In genomic region chr17:79681628-79682261, GRCh38 we compare ENCODE assay signal across 19 cellular contexts. TPM values are rescaled to one million over a fixed set of nuclear protein-coding genes. Genes with fewer than 3 reads are reported as not detected.
A peak's percentile ranks its signal among the peaks of the same experiment; 100 is the strongest.
DNase-seq lines count a peak whose midpoint lies in the region; ATAC-seq, FAIRE-seq and TF ChIP-seq lines count a peak whose summit lies in the region.
"Had no signal": no experiment of that assay in that cellular context is flagged by ENCODE, and none has a peak within 500 bp of the region (broad histone marks: within the 10 kb centered on the region; RNA-seq: fewer than 3 reads in every experiment).

No MANE protein-coding gene starts in this region.

- no peak overlapping the region for H2AK5ac ChIP-seq in H1 (ENCODE audit: low read depth, low read length)

- H2BK5ac ChIP-seq in H1 (ENCODE audit: low read depth, low read length): no peak overlapping the region

- H4K91ac ChIP-seq in H1 (replicated peaks; ENCODE audit: insufficient read length, low read length): peak overlapping the region; percentile 25

- H2BK120ac ChIP-seq in H1 (replicated peaks; ENCODE audit: low read depth, low read length): no peak overlapping the region

- no peak overlapping the region for H4K5ac ChIP-seq in H1 (ENCODE audit: insufficient read length, low read depth, low read length)

- no peak overlapping the region for H4K8ac ChIP-seq in H1 (ENCODE audit: extremely low read depth, insufficient read depth, low read length)

- H3K27me3 ChIP-seq in H1 (replicated peaks in 1 of 4; ENCODE audit: control insufficient read depth in 3 of 4, extremely low read depth in 1 of 4, insufficient read depth in 3 of 4, low read length in 3 of 4): peaks cover 0 to 2% (median 0%) of the 10 kb centered on the region in 4 experiments; a peak in 1 of 7 replicates
- no peaks in the 10 kb centered on the region for H3K27me3 ChIP-seq in Caco-2 (replicated peaks; ENCODE audit: control insufficient read depth, insufficient read depth, low read length)
- no peaks in the 10 kb centered on the region for H3K27me3 ChIP-seq in vagina

- CTCF ChIA-PET in HEK293 (lab: Yijun Ruan, JAX) (interaction anchor here (0.6 to 1.2 kb wide), 4 partner anchors 23 to 401 kb away, joined by 3 to 8 read pairs (median 6); no protein-coding TSS in a partner anchor), H1 (lab: Charles Lee; ENCODE audit: partially characterized antibody) (interaction anchor here (0.7 to 1.8 kb wide), 3 partner anchors 23 to 51 kb away, joined by 3 to 5 read pairs (median 4); no protein-coding TSS in a partner anchor), Caco-2 (lab: Charles Lee) (no interaction called here)

- H3K36me3 ChIP-seq in HEK293 (ENCODE audit: control insufficient read depth in 2 of 2, insufficient read depth in 1 of 2, low read length in 2 of 2) (no peaks in the 10 kb centered on the region), H1 (ENCODE audit: control insufficient read depth in 2 of 4, insufficient read depth in 4 of 4, low read length in 3 of 4) (no peaks in the 10 kb centered on the region), Caco-2 (ENCODE audit: control insufficient read depth, insufficient read depth, low read length) (no peaks in the 10 kb centered on the region), vagina (no peaks in the 10 kb centered on the region)
- H3K36me3 ChIP-seq: HAP-1 had no signal

- H3K79me2 ChIP-seq in H1 (ENCODE audit: control insufficient read depth in 1 of 2, insufficient read depth in 2 of 2, low read length in 2 of 2): no peaks in the 10 kb centered on the region

- no peaks in the 10 kb centered on the region for H3K23me2 ChIP-seq in H1 (ENCODE audit: low read depth, low read length)

- no peak overlapping the region for H3K4me2 ChIP-seq in H1 (ENCODE audit: insufficient read depth in 1 of 2, low read depth in 2 of 2, low read length in 2 of 2)

- TF ChIP-seq POLR2A in H1 (IDR thresholded peaks at IDR 0.05; ENCODE audit: control extremely low read depth in 1 of 2, low read depth in 2 of 2, low read length in 2 of 2): no peak
- no peak for TF ChIP-seq POLR2A in vagina (IDR thresholded peaks at IDR 0.05)

- peaks cover 53 to 67% of the 10 kb centered on the region in 2 donors for H3K27me3 Mint-ChIP-seq in stimulated activated naive B cell treated with anti-CD40 and anti-IgM and Interleukin-4, amounts not matched to agents 10 μg/mL and 1 μg/mL and 100 μg/mL, for 72 hours
- peaks cover 12% of the 10 kb centered on the region for H3K27me3 Mint-ChIP-seq in Caco-2 (ENCODE audit: insufficient read depth, unreplicated experiment)

- ATAC-seq in stimulated activated naive B cell treated with anti-CD40 and anti-IgM and Interleukin-4, amounts not matched to agents 10 μg/mL and 1 μg/mL and 100 μg/mL, for 72 hours (replicated peaks): no peak
- ATAC-seq in GM18861 (IDR thresholded peaks at IDR 0.05; ENCODE audit: unreplicated experiment): no peak

- H3K18ac ChIP-seq in H1 (ENCODE audit: extremely low read depth, low read length): no peak overlapping the region

- peak in 1 of 2 experiments; percentile 34; a peak in 1 of 4 replicates for TF ChIP-seq RAD21 in H1 (IDR thresholded peaks at IDR 0.05 in 1 of 2, conservative IDR thresholded peaks at IDR 0.05 in 1 of 2; ENCODE audit: low read depth in 2 of 2, low read length in 2 of 2)

- DNase-seq in NCI-H2196 (lab: John Stamatoyannopoulos, UW; ENCODE audit: unreplicated experiment): peak; percentile 27
- DNase-seq in NCI-H2196 treated with DMSO at 0.1 percent for 48 hours (lab: John Stamatoyannopoulos, UW; ENCODE audit: unreplicated experiment): no peak
- no peak for DNase-seq in H1 (ENCODE audit: low read depth in 1 of 2, low spot score in 2 of 2)
- no peak for DNase-seq in stimulated activated naive B cell treated with anti-CD40 and anti-IgM and Interleukin-4, amounts not matched to agents 10 μg/mL and 1 μg/mL and 100 μg/mL, for 72 hours
- no peak for DNase-seq in Caco-2
- DNase-seq in vagina (ENCODE audit: extremely low spot score in 2 of 2): no peak
- DNase-seq: 8988T; ACHN; CD4-positive, alpha-beta memory T cell; DMS53; GF-D8; GM23248; HFFc6 had no signal

- no peaks in the 10 kb centered on the region for H3K9me3 ChIP-seq in HEK293 (ENCODE audit: control insufficient read depth, insufficient read depth, low read depth, low read length)
- no peaks in the 10 kb centered on the region for H3K9me3 ChIP-seq in H1 (ENCODE audit: insufficient read depth in 2 of 2, low read depth in 1 of 2, low read length in 1 of 2)
- H3K9me3 ChIP-seq in Caco-2: no peaks in the 10 kb centered on the region
- H3K9me3 ChIP-seq in vagina: no peaks in the 10 kb centered on the region
- H3K9me3 ChIP-seq: HAP-1 had no signal

- H3K4me1 Mint-ChIP-seq in stimulated activated naive B cell treated with anti-CD40 and anti-IgM and Interleukin-4, amounts not matched to agents 10 μg/mL and 1 μg/mL and 100 μg/mL, for 72 hours: peaks cover 0 to 5% of the 10 kb centered on the region in 2 donors
- H3K4me1 Mint-ChIP-seq in Caco-2 (ENCODE audit: low read depth, unreplicated experiment): no peaks in the 10 kb centered on the region
- H3K4me1 Mint-ChIP-seq: CD4-positive, alpha-beta memory T cell had no signal

- H3K9ac ChIP-seq in H1 (replicated peaks in 1 of 4; ENCODE audit: extremely low read depth in 1 of 4, low read depth in 3 of 4, low read length in 3 of 4): no peak overlapping the region
- H3K9ac ChIP-seq: GM23248 had no signal

- H2BK20ac ChIP-seq in H1 (ENCODE audit: low read length): no peak overlapping the region

- no peak overlapping the region for H3K4ac ChIP-seq in H1 (replicated peaks; ENCODE audit: insufficient read length, low read depth, low read length)

- H3K4me1 ChIP-seq in HEK293 (ENCODE audit: control insufficient read depth, insufficient read depth, low read length) (no peaks in the 10 kb centered on the region), H1 (replicated peaks in 1 of 4; ENCODE audit: control insufficient read depth in 3 of 4, insufficient read depth in 4 of 4, low read length in 3 of 4) (peaks cover 0 to 4% (median 2%) of the 10 kb centered on the region in 4 experiments; a peak in 2 of 7 replicates), Caco-2 (no peaks in the 10 kb centered on the region), vagina (peaks cover 12% of the 10 kb centered on the region)
- H3K4me1 ChIP-seq: HAP-1 had no signal

- no peak for TF ChIP-seq CTCF in HEK293 (tag by site-specific recombination; IDR thresholded peaks at IDR 0.05)
- TF ChIP-seq CTCF in H1 (IDR thresholded peaks at IDR 0.05; ENCODE audit: control extremely low read depth in 1 of 3, insufficient read depth in 1 of 3, low read depth in 1 of 3, low read length in 3 of 3): peak in 1 of 3 experiments; percentile 12; a peak in 1 of 4 replicates
- no peak for TF ChIP-seq CTCF in Caco-2 (IDR thresholded peaks at IDR 0.05; ENCODE audit: insufficient read depth in 1 of 2, low read depth in 1 of 2, low read length in 1 of 2, severe bottlenecking in 1 of 2, unreplicated experiment in 1 of 2)
- TF ChIP-seq CTCF in vagina (IDR thresholded peaks at IDR 0.05): no peak

- WGBS in H1 (ENCODE audit: extremely low coverage in 1 of 2, insufficient coverage in 1 of 2, insufficient read length in 1 of 2, insufficient replicate concordance in 2 of 2, low coverage in 1 of 2, low lambda C conversion rate in 2 of 2, missing lambda C conversion rate in 1 of 2), 2 experiments: 84% methylated on average over 9 of the region's 9 CpGs; no CpG with 5 or more reads in 1 of the 2 experiments

- no peaks in the 10 kb centered on the region for H3K9me3 Mint-ChIP-seq in stimulated activated naive B cell treated with anti-CD40 and anti-IgM and Interleukin-4, amounts not matched to agents 10 μg/mL and 1 μg/mL and 100 μg/mL, for 72 hours
- no peaks in the 10 kb centered on the region for H3K9me3 Mint-ChIP-seq in Caco-2 (ENCODE audit: unreplicated experiment)
- H3K9me3 Mint-ChIP-seq: CD4-positive, alpha-beta memory T cell; HFFc6 had no signal

- H4K20me1 ChIP-seq in H1 (replicated peaks in 1 of 2; ENCODE audit: control insufficient read depth in 1 of 2, insufficient read depth in 2 of 2, low read length in 2 of 2): no peaks in the 10 kb centered on the region

- H2AFZ ChIP-seq in H1 (ENCODE audit: low read length): no peak overlapping the region
- H2AFZ ChIP-seq: GM23248 had no signal

- H3K4me3 ChIP-seq in HEK293 (ENCODE audit: low read depth, low read length) (no peak overlapping the region), H1 (ENCODE audit: extremely low read depth in 1 of 4, insufficient read depth in 2 of 4, low read depth in 3 of 4, low read length in 4 of 4) (no peak overlapping the region), Caco-2 (ENCODE audit: low read depth, low read length) (no peak overlapping the region), vagina (no peak overlapping the region)
- H3K4me3 ChIP-seq: GM23248, HAP-1, K562 had no signal

- H3K27ac ChIP-seq in HEK293 (ENCODE audit: extremely low read depth, low read depth, low read length) (no peak overlapping the region), H1 (ENCODE audit: low read depth, low read length) (no peak overlapping the region), vagina (no peak overlapping the region)
- H3K27ac ChIP-seq: GM23248, HL-60 had no signal

- H3K14ac ChIP-seq in H1 (ENCODE audit: insufficient read length): no peak overlapping the region

- peak overlapping the region; percentile 95 for H2BK15ac ChIP-seq in H1 (ENCODE audit: low read length)

- no peaks in the 10 kb centered on the region for H3K79me1 ChIP-seq in H1 (ENCODE audit: low read depth, low read length)

- H2BK12ac ChIP-seq in H1 (ENCODE audit: low read depth, low read length): peak overlapping the region; percentile 27; the same call in 1 of the 2 replicates

- FAIRE-seq in H1 (lab: Jason Lieb, UNC): no peak
- FAIRE-seq: D721Med, K562 had no signal

- H3K23ac ChIP-seq in H1 (ENCODE audit: insufficient read length): no peak overlapping the region

- H3K56ac ChIP-seq in H1 (replicated peaks; ENCODE audit: insufficient read length, low read depth, low read length): no peak overlapping the region

- POLR2A ChIA-PET in HEK293 (lab: Yijun Ruan, JAX): no interaction called here
- POLR2A ChIA-PET in H1 (lab: Charles Lee; ENCODE audit: partially characterized antibody): no interaction called here
- POLR2A ChIA-PET in Caco-2 (lab: Charles Lee): no interaction called here

- peak overlapping the region; percentile 3 for H3K27ac Mint-ChIP-seq in stimulated activated naive B cell treated with anti-CD40 and anti-IgM and Interleukin-4, amounts not matched to agents 10 μg/mL and 1 μg/mL and 100 μg/mL, for 72 hours
- no peak overlapping the region for H3K27ac Mint-ChIP-seq in Caco-2 (ENCODE audit: unreplicated experiment)
- H3K27ac Mint-ChIP-seq: CD4-positive, alpha-beta memory T cell; HFFc6 had no signal

- intact Hi-C loops in Caco-2 (cut with micrococcal nuclease; ENCODE audit: unreplicated experiment): no loop called here
- intact Hi-C loops in vagina (cut with DNase I): no loop called here

- BruUV-seq in Caco-2 (replicated peaks; lab: Mats Ljungman, UMichigan): no TSS peak

- no peak for TF ChIP-seq EP300 in H1 (IDR thresholded peaks at IDR 0.05; ENCODE audit: borderline replicate concordance in 1 of 2, low read depth in 2 of 2, low read length in 2 of 2)

- H3K36me3 Mint-ChIP-seq in stimulated activated naive B cell treated with anti-CD40 and anti-IgM and Interleukin-4, amounts not matched to agents 10 μg/mL and 1 μg/mL and 100 μg/mL, for 72 hours: no peaks in the 10 kb centered on the region
- H3K36me3 Mint-ChIP-seq in Caco-2 (ENCODE audit: insufficient read depth, unreplicated experiment): no peaks in the 10 kb centered on the region
- H3K36me3 Mint-ChIP-seq: CD4-positive, alpha-beta memory T cell had no signal

- no peak overlapping the region for H3K4me3 Mint-ChIP-seq in stimulated activated naive B cell treated with anti-CD40 and anti-IgM and Interleukin-4, amounts not matched to agents 10 μg/mL and 1 μg/mL and 100 μg/mL, for 72 hours
- no peak overlapping the region for H3K4me3 Mint-ChIP-seq in Caco-2 (ENCODE audit: unreplicated experiment)
- H3K4me3 Mint-ChIP-seq: CD4-positive, alpha-beta memory T cell; HFFc6 had no signal

RNA-seq across cellular contexts. Expression of gene ENPP7, which starts 49.0 kb away (rescaled TPM):
- not detected in 2 replicates for total RNA-seq in H1 (2021; fragmentation: NEBNext Ultra II Directional; extraction: Animal tissue kit (Norgen Biotek cat#: 25700))
- not detected in 2 replicates for polyA plus RNA-seq in H1 (2011; rRNA removed)
- polyA plus RNA-seq in H1 (2011; cell fraction: cytosol; rRNA removed): not detected
- not detected for polyA plus RNA-seq in H1 (2011; cell fraction: nucleus; rRNA removed)
- not detected in 4 replicates for polyA plus RNA-seq in H1 (2012, experiment 1 of 2)
- polyA plus RNA-seq in H1 (2012, experiment 2 of 2): not detected
- not detected for polyA plus RNA-seq in H1 (2013, experiment 1 of 2)
- not detected for polyA plus RNA-seq in H1 (2013, experiment 2 of 2)
- not detected in 2 replicates for polyA minus RNA-seq in H1 (2011; rRNA and poly(A)+ RNA removed)
- polyA minus RNA-seq in H1 (2011; cell fraction: cytosol; rRNA and poly(A)+ RNA removed): not detected
- polyA minus RNA-seq in H1 (2011; cell fraction: nucleus; rRNA and poly(A)+ RNA removed): not detected
- total RNA-seq in Caco-2 (2022) (0.30 and 0.34 TPM in 2 replicates), vagina (not detected)
- total RNA-seq: GM23248, HFFc6, K562 had no signal
- polyA plus RNA-seq: GM23248, K562 had no signal
